In genomic region chr22:27513021-27513420, GRCh38 we compare ENCODE assay signal across 26 cellular contexts.
DNase-seq lines count a peak whose midpoint lies in the region; ATAC-seq and TF ChIP-seq lines count a peak whose summit lies in the region.
"Had no signal": no experiment of that assay in that cellular context is flagged by ENCODE, and none has a peak within 500 bp of the region (broad histone marks: within the 10 kb centered on the region; RNA-seq: fewer than 3 reads in every experiment).

No MANE protein-coding gene starts in this region.

- H3K27me3 Mint-ChIP-seq in nephron (ENCODE audit: low read depth), result peaks cover 14% of the 10 kb centered on the region
- H3K27me3 Mint-ChIP-seq: activated T-helper 17 cell treated with anti-CD3 and anti-CD28 coated beads, Interleukin-2, amount 50 U/mL, for 72 hours; dendritic cell treated with granulocyte-macrophage colony-stimulating factor and Interleukin-4, amounts not matched to agents 40 ng/mL and 50 ng/mL, for 4 days had no signal

- H3K4me3 ChIP-seq in AG04450 (ENCODE audit: low read depth, low read length) (no peak overlapping the region), LNCaP clone FGC (ENCODE audit: low read depth, low read length) (no peak overlapping the region)
- H3K4me3 ChIP-seq: skin epidermis, transverse colon had no signal

- DNase-seq in AG04450 (ENCODE audit: low read depth, low spot score), result no peak
- peak; percentile 62 for DNase-seq in LNCaP clone FGC (ENCODE audit: low read depth)
- peak; percentile 66 for DNase-seq in dermis blood vessel endothelial cell
- DNase-seq in NCI-H2081 treated with DMSO at 0.1 percent for 48 hours (lab: John Stamatoyannopoulos, UW), result no peak
- DNase-seq in omental fat pad (ENCODE audit: low spot score), result no peak
- DNase-seq: activated CD8-positive, alpha-beta T cell treated with anti-CD3 and anti-CD28 coated beads for 36 hours; activated naive CD4-positive, alpha-beta T cell treated with anti-CD3 and anti-CD28 coated beads, Interleukin-2, amount 50 U/mL, for 16 hours; C1 segment of cervical spinal cord; caudate nucleus; DMS79 treated with DMSO at 0.1 percent for 48 hours; glutamatergic neuron; H7; naive thymus-derived CD4-positive, alpha-beta T cell; NCI-H1105 treated with DMSO at 0.1 percent for 48 hours; NCI-H2081; NCI-H345; NCI-H748 treated with DMSO at 0.1 percent for 48 hours; nucleus accumbens; T-helper 1 cell had no signal

- TF ChIP-seq CTCF in AG04450 (IDR thresholded peaks at IDR 0.05; ENCODE audit: low read depth, low read length), result no peak
- no peak for TF ChIP-seq CTCF in LNCaP clone FGC (IDR thresholded peaks at IDR 0.05; ENCODE audit: control insufficient read depth, extremely low read depth, insufficient read depth)
- no peak for TF ChIP-seq CTCF in nephron (IDR thresholded peaks at IDR 0.05; ENCODE audit: unreplicated experiment in 3 of 3)
- no peak for TF ChIP-seq CTCF in omental fat pad (IDR thresholded peaks at IDR 0.05)

- H3K36me3 Mint-ChIP-seq in nephron (ENCODE audit: low read depth), result no peaks in the 10 kb centered on the region
- H3K36me3 Mint-ChIP-seq: naive thymus-derived CD4-positive, alpha-beta T cell had no signal

- no peak overlapping the region for H3K4me3 Mint-ChIP-seq in nephron
- H3K4me3 Mint-ChIP-seq: activated CD8-positive, alpha-beta T cell treated with anti-CD3 and anti-CD28 coated beads for 36 hours; activated T-helper 17 cell treated with anti-CD3 and anti-CD28 coated beads, Interleukin-2, amount 50 U/mL, for 72 hours; naive thymus-derived CD4-positive, alpha-beta T cell; stimulated activated naive CD8-positive, alpha-beta T cell treated with anti-CD3 and anti-CD28 coated beads, Interleukin-15, Interleukin-2, amounts not matched to agents 100 ng/mL and 50 ng/mL, for 24 hours had no signal

- H3K27ac Mint-ChIP-seq in nephron, result peak overlapping the region; percentile 37 to 98 (median 71)
- H3K27ac Mint-ChIP-seq: activated CD8-positive, alpha-beta T cell treated with anti-CD3 and anti-CD28 coated beads for 36 hours; activated T-helper 17 cell treated with anti-CD3 and anti-CD28 coated beads, Interleukin-2, amount 50 U/mL, for 72 hours; naive thymus-derived CD4-positive, alpha-beta T cell; stimulated activated naive CD8-positive, alpha-beta T cell treated with anti-CD3 and anti-CD28 coated beads, Interleukin-15, Interleukin-2, amounts not matched to agents 100 ng/mL and 50 ng/mL, for 24 hours had no signal

- no peaks in the 10 kb centered on the region for H3K27me3 ChIP-seq in AG04450 (ENCODE audit: control insufficient read depth, insufficient read depth, low read length)
- H3K27me3 ChIP-seq: transverse colon had no signal

- peaks cover 2% of the 10 kb centered on the region for H3K9me3 Mint-ChIP-seq in nephron
- H3K9me3 Mint-ChIP-seq: activated CD8-positive, alpha-beta T cell treated with anti-CD3 and anti-CD28 coated beads for 36 hours; activated T-helper 17 cell treated with anti-CD3 and anti-CD28 coated beads, Interleukin-2, amount 50 U/mL, for 72 hours; dendritic cell treated with granulocyte-macrophage colony-stimulating factor and Interleukin-4, amounts not matched to agents 40 ng/mL and 50 ng/mL, for 4 days; stimulated activated naive CD8-positive, alpha-beta T cell treated with anti-CD3 and anti-CD28 coated beads, Interleukin-15, Interleukin-2, amounts not matched to agents 100 ng/mL and 50 ng/mL, for 24 hours had no signal

- no peak for ATAC-seq in HG02870 (IDR thresholded peaks at IDR 0.05; ENCODE audit: unreplicated experiment)
- no peak for ATAC-seq in omental fat pad (ENCODE audit: low FRiP score)
- ATAC-seq: activated CD8-positive, alpha-beta T cell treated with anti-CD3 and anti-CD28 coated beads for 36 hours; activated T-helper 17 cell treated with anti-CD3 and anti-CD28 coated beads, Interleukin-2, amount 50 U/mL, for 72 hours; naive thymus-derived CD4-positive, alpha-beta T cell had no signal

- CTCF ChIA-PET in AG04450 (lab: Charles Lee), result no interaction called here

- H3K27ac ChIP-seq in AG04450 (ENCODE audit: low read depth, low read length), result peak overlapping the region; percentile 82

- no peaks in the 10 kb centered on the region for H3K9me3 ChIP-seq in AG04450 (ENCODE audit: control insufficient read depth, insufficient read depth, low read length)
- H3K9me3 ChIP-seq: transverse colon had no signal

- POLR2A ChIA-PET in AG04450 (lab: Yijun Ruan, JAX), result interaction anchor here (1.3 kb wide), 1 partner anchor 92 kb away, joined by 6 read pairs; no protein-coding TSS in a partner anchor

- H3K4me1 Mint-ChIP-seq in nephron, result peaks cover 85% of the 10 kb centered on the region
- H3K4me1 Mint-ChIP-seq: activated T-helper 17 cell treated with anti-CD3 and anti-CD28 coated beads, Interleukin-2, amount 50 U/mL, for 72 hours; naive thymus-derived CD4-positive, alpha-beta T cell had no signal

Comparison
In these comparisons a context has a peak if more than half of its experiments do, and no peak if none do; other contexts are left out.
1. DNase-seq: peak in LNCaP clone FGC (single experiment) and dermis blood vessel endothelial cell (single experiment); none in AG04450 (single experiment), NCI-H2081 treated with DMSO at 0.1 percent for 48 hours (single experiment) and omental fat pad (single experiment).